Comparison of ENCODE assay signal across 9 cellular contexts in genomic region chr1:230713915-230714764, GRCh38. TPM values are rescaled to one million over a fixed set of nuclear protein-coding genes. Genes with fewer than 3 reads are reported as not detected.
DNase-seq lines count a peak whose midpoint lies in the region; ATAC-seq, FAIRE-seq and TF ChIP-seq lines count a peak whose summit lies in the region.
"Had no signal": no experiment of that assay in that cellular context is flagged by ENCODE, and none has a peak within 500 bp of the region (broad histone marks: within the 10 kb centered on the region; RNA-seq: fewer than 3 reads in every experiment).

Gene AGT (minus strand): TSS chr1:230714122. CDS start chr1:230710823, 3,299 bp downstream.

- intact Hi-C loops in kidney (cut with DNase I) = no loop called here

- no peaks in the 10 kb centered on the region for H3K9me3 ChIP-seq in kidney (ENCODE audit: control insufficient read depth in 1 of 2, low read length in 2 of 2)

- FAIRE-seq in kidney (lab: Jason Lieb, UNC) = no peak

- peak within 1 kb of the TSS in 1 of 2 donors; percentile 16 for H3K9ac ChIP-seq in kidney (ENCODE audit: low read length in 2 of 2)

- TF ChIP-seq CTCF in kidney (IDR thresholded peaks at IDR 0.05; ENCODE audit: borderline replicate concordance, extremely low read depth, insufficient read depth) = no peak

- H3K27ac ChIP-seq in kidney (ENCODE audit: low read depth in 2 of 2, low read length in 2 of 2) = peak within 1 kb of the TSS; percentile 49 to 69

- ATAC-seq in HG02870 (IDR thresholded peaks at IDR 0.05; ENCODE audit: unreplicated experiment) = no peak

- H3K4me1 ChIP-seq in kidney (ENCODE audit: control insufficient read depth in 1 of 2, insufficient read depth in 1 of 2, low read depth in 1 of 2, low read length in 2 of 2) = peaks cover 5 to 8% of the 10 kb centered on the region in 2 donors

- H3K4me3 ChIP-seq in kidney (ENCODE audit: low read length in 2 of 2) = peak within 1 kb of the TSS; percentile 57 to 63

- DNase-seq in HT1080 (ENCODE audit: low read depth) = peak; percentile 74
- DNase-seq in anterior cingulate cortex (lab: John Stamatoyannopoulos, UW) = peak in 53 of 58 donors; percentile 16 to 92 (median 75)
- DNase-seq in kidney = no peak
- peak; percentile 90 for DNase-seq in superior temporal gyrus (ENCODE audit: extremely low spot score)
- no peak for DNase-seq in SW 1271 (lab: John Stamatoyannopoulos, UW)
- DNase-seq in GM19240 (ENCODE audit: insufficient read length, low spot score) = no peak
- DNase-seq in NCI-H82 (lab: John Stamatoyannopoulos, UW) = no peak

- no peaks in the 10 kb centered on the region for H3K36me3 ChIP-seq in kidney (ENCODE audit: control insufficient read depth in 1 of 2, insufficient read depth in 2 of 2, low read length in 2 of 2)

RNA-seq across cellular contexts. Expression of gene AGT, which starts in this region (rescaled TPM):
- total RNA-seq in HT1080 (2014; rRNA removed; shearing (Covaris generic)) = 0.10 and 0.40 TPM in 2 replicates
- polyA plus RNA-seq in HT1080 (2015; cell fraction: cytosol; rRNA removed) = 0.09 and 0.16 TPM in 2 replicates
- polyA plus RNA-seq in HT1080 (2015; cell fraction: nucleus; rRNA removed) = 0.10 and 0.48 TPM in 2 replicates
- total RNA-seq in kidney = 30.1 TPM
- 65.1 TPM for polyA plus RNA-seq in kidney (ENCODE audit: insufficient read depth, low read depth, low replicate concordance)
- polyA plus RNA-seq: neural cell had no signal

Comparison
In these comparisons a context has a peak if more than half of its experiments do, and no peak if none do; other contexts are left out.
1. RNA of gene AGT (total RNA-seq): 30.1 TPM in kidney (single experiment); 0.10 to 0.40 TPM in HT1080; every median in the first group is over 10 times any median in the second.
2. Peak in DNase-seq in HT1080; RNA of the gene not detected or under 1 TPM.
3. DNase-seq: peak in anterior cingulate cortex (53 of 58) and superior temporal gyrus (single experiment); none in kidney (single experiment), SW 1271 (0 of 2), GM19240 (single experiment) and NCI-H82 (single experiment).